In genomic region chr12:75979181-75979580, GRCh38 we compare ENCODE assay signal across 8 cellular contexts. TPM values are rescaled to one million over a fixed set of nuclear protein-coding genes. Genes with fewer than 3 reads are reported as not detected.
DNase-seq lines count a peak whose midpoint lies in the region; ATAC-seq, FAIRE-seq and TF ChIP-seq lines count a peak whose summit lies in the region.

No MANE protein-coding gene starts in this region.

- peak in 1 of 2 experiments; percentile 35; a peak in 1 of 4 replicates for TF ChIP-seq EP300 in GM12878 (IDR thresholded peaks at IDR 0.05; ENCODE audit: borderline replicate concordance in 1 of 2, control insufficient read depth in 1 of 2, low read depth in 2 of 2, low read length in 2 of 2)

- TF ChIP-seq POLR2A in GM12878 (IDR thresholded peaks at IDR 0.05; ENCODE audit: low read depth, low read length) (no peak), lower leg skin (IDR thresholded peaks at IDR 0.05) (no peak)

- no peaks in the 10 kb centered on the region for H3K79me2 ChIP-seq in GM12878 (ENCODE audit: control insufficient read depth, insufficient read depth, low read length)

- H3K9me3 ChIP-seq in GM12878 (replicated peaks; ENCODE audit: control insufficient read depth, insufficient read depth, low read length) (no peaks in the 10 kb centered on the region), neuronal stem cell (replicated peaks in 1 of 2; ENCODE audit: control insufficient read depth in 2 of 2, insufficient read depth in 1 of 2, low read depth in 1 of 2, low read length in 2 of 2) (no peaks in the 10 kb centered on the region)

- FAIRE-seq in GM12878 (lab: Jason Lieb, UNC), result no peak

- no peak overlapping the region for H3K9ac ChIP-seq in GM12878 (ENCODE audit: control insufficient read depth, insufficient read depth, low read length)
- H3K9ac ChIP-seq in neuronal stem cell (ENCODE audit: low read depth, low read length, poor library complexity), result no peak overlapping the region

- H2BK120ac ChIP-seq in neuronal stem cell (ENCODE audit: low read depth, low read length), result no peak overlapping the region

- H3K4ac ChIP-seq in neuronal stem cell (ENCODE audit: low read length), result no peak overlapping the region

- CTCF ChIA-PET in GM12878 (lab: Yijun Ruan, JAX), result interaction anchor here (0.7 to 2.6 kb wide), 9 partner anchors 19 to 220 kb away, joined by 3 to 14 read pairs (median 5); partner anchors contain the start of gene PHLDA1

- TF ChIP-seq CTCF in GM12878 (IDR thresholded peaks at IDR 0.05 in 2 of 3, conservative IDR thresholded peaks at IDR 0.05 in 1 of 3; ENCODE audit: control insufficient read depth in 2 of 3, extremely low read depth in 1 of 3, insufficient read depth in 1 of 3, low read depth in 3 of 3, low read length in 3 of 3) (no peak), lower leg skin (IDR thresholded peaks at IDR 0.05) (no peak)

- H4K91ac ChIP-seq in neuronal stem cell (ENCODE audit: low read depth, low read length, poor library complexity), result no peak overlapping the region

- DNase-seq in LoVo (ENCODE audit: low spot score) (peak; percentile 76), GM12878 (ENCODE audit: low read depth, low spot score) (no peak), neuronal stem cell (ENCODE audit: low spot score) (no peak), NCI-H510A treated with DMSO at 0.1 percent for 48 hours (lab: John Stamatoyannopoulos, UW) (no peak), D341Med (ENCODE audit: low spot score) (no peak), lower leg skin (ENCODE audit: low spot score in 2 of 2) (no peak)

- H2BK5ac ChIP-seq in neuronal stem cell (ENCODE audit: low read length), result no peak overlapping the region

- no peak overlapping the region for H2BK12ac ChIP-seq in neuronal stem cell (ENCODE audit: low read length)

- 3% methylated on average over 2 of the region's 2 CpGs for WGBS in GM12878 (ENCODE audit: insufficient coverage, insufficient replicate concordance, low lambda C conversion rate, missing lambda C conversion rate)
- no CpG with 5 or more reads among the region's 2 CpGs for WGBS in neuronal stem cell (ENCODE audit: extremely low coverage in 2 of 2, insufficient read length in 2 of 2, insufficient replicate concordance in 1 of 2), 2 donors
- WGBS in lower leg skin, 2 donors, result 65 to 72% methylated on average over 2 of the region's 2 CpGs

- intact Hi-C loops in GM12878 (cut with micrococcal nuclease; ENCODE audit: unreplicated experiment) (loop anchor here (2.0 kb wide), 2 partner anchors 34 to 44 kb away; no protein-coding TSS in a partner anchor), lower leg skin (cut with DNase I; ENCODE audit: low total_unique reads) (no loop called here)

- H3K27me3 ChIP-seq in GM12878 (replicated peaks in 1 of 2; ENCODE audit: control insufficient read depth in 2 of 2, insufficient read depth in 2 of 2, low read length in 1 of 2), result no peaks in the 10 kb centered on the region
- H3K27me3 ChIP-seq in neuronal stem cell (ENCODE audit: control insufficient read depth in 3 of 3, insufficient read depth in 3 of 3, low read depth in 1 of 3, low read length in 3 of 3), result no peaks in the 10 kb centered on the region

- POLR2A ChIA-PET in GM12878 (lab: Charles Lee), result interaction anchor here (1.6 to 11.0 kb wide), 4 partner anchors 9 to 62 kb away, joined by 4 to 111 read pairs (median 20); partner anchors contain the start of gene PHLDA1

- no peak overlapping the region for H2AK5ac ChIP-seq in neuronal stem cell (ENCODE audit: low read depth, low read length)

- no peak overlapping the region for H3K18ac ChIP-seq in neuronal stem cell (ENCODE audit: low read length)

- TF ChIP-seq RAD21 in GM12878 (IDR thresholded peaks at IDR 0.05; ENCODE audit: insufficient read depth, low read depth, low read length), result no peak

- H3K79me1 ChIP-seq in neuronal stem cell (ENCODE audit: low read depth, low read length), result no peaks in the 10 kb centered on the region

- H3K27ac ChIP-seq in GM12878 (ENCODE audit: control insufficient read depth, insufficient read depth), result 0 out of 2 replicates have a peak overlapping the region, but pooled peaks have one; percentile 8
- H3K27ac ChIP-seq in neuronal stem cell (replicated peaks; ENCODE audit: low read length), result no peak overlapping the region

- H2AFZ ChIP-seq in GM12878 (ENCODE audit: control insufficient read depth, low read depth, low read length) (no peak overlapping the region), neuronal stem cell (ENCODE audit: low read length) (peak overlapping the region; percentile 79)

- no peak overlapping the region for H2BK15ac ChIP-seq in neuronal stem cell (ENCODE audit: low read length)

- H3K36me3 ChIP-seq in GM12878 (ENCODE audit: control insufficient read depth in 2 of 2, insufficient read depth in 2 of 2, low read length in 1 of 2) (no peaks in the 10 kb centered on the region), neuronal stem cell (replicated peaks in 1 of 2; ENCODE audit: control insufficient read depth in 2 of 2, insufficient read depth in 2 of 2, low read length in 2 of 2) (no peaks in the 10 kb centered on the region)

- peak; percentile 45 for ATAC-seq in GM18909 (IDR thresholded peaks at IDR 0.05; ENCODE audit: poor library complexity, unreplicated experiment)
- ATAC-seq in GM12878, result peak; percentile 70
- ATAC-seq in HG02938 (IDR thresholded peaks at IDR 0.05; ENCODE audit: unreplicated experiment), result no peak

- H4K20me1 ChIP-seq in GM12878 (ENCODE audit: control insufficient read depth, insufficient read depth), result no peaks in the 10 kb centered on the region

- no TSS peak for BruUV-seq in GM12878 (replicated peaks; lab: Mats Ljungman, UMichigan)

- H4K8ac ChIP-seq in neuronal stem cell (ENCODE audit: low read depth, low read length), result no peak overlapping the region

- H3K23ac ChIP-seq in neuronal stem cell (ENCODE audit: low read depth, low read length, poor library complexity), result no peak overlapping the region

- in situ Hi-C loops in GM12878 (cut with MboI), result no loop called here

- RAD21 ChIA-PET in GM12878 (lab: Charles Lee; ENCODE audit: unreplicated experiment), result interaction anchor here (0.6 to 7.7 kb wide), 16 partner anchors 8 to 496 kb away, joined by 3 to 125 read pairs (median 6); partner anchors contain the start of gene PHLDA1

- SMC1A ChIA-PET in GM12878 (lab: Charles Lee; ENCODE audit: uncharacterized antibody, unreplicated experiment), result interaction anchor here (0.6 to 14.9 kb wide), 16 partner anchors 8 to 452 kb away, joined by 3 to 327 read pairs (median 7); partner anchors contain the start of gene PHLDA1

- no peak overlapping the region for H3K14ac ChIP-seq in neuronal stem cell (ENCODE audit: low read length)

- H3K4me1 ChIP-seq in GM12878 (ENCODE audit: control insufficient read depth, insufficient read depth, low read length), result peaks cover 33% of the 10 kb centered on the region
- H3K4me1 ChIP-seq in neuronal stem cell (ENCODE audit: control insufficient read depth in 2 of 2, insufficient read depth in 1 of 2, low read depth in 1 of 2, low read length in 2 of 2), result peaks cover 14 to 24% of the 10 kb centered on the region in 2 donors

- H3K4me3 ChIP-seq in GM12878 (no peak overlapping the region), neuronal stem cell (ENCODE audit: low read length in 2 of 2) (no peak overlapping the region), lower leg skin (ENCODE audit: low read depth, poor library complexity, severe bottlenecking) (no peak overlapping the region)

- no peak overlapping the region for H3K4me2 ChIP-seq in GM12878 (ENCODE audit: control insufficient read depth, insufficient read depth)
- no peak overlapping the region for H3K4me2 ChIP-seq in neuronal stem cell (ENCODE audit: insufficient read depth, low read length, poor library complexity, severe bottlenecking)

TF ChIP-seq in GM12878, 131 proteins besides CTCF, POLR2A, EP300 and RAD21 (continues in another document):
- peak; percentile 72 for TF ChIP-seq IKZF1 (conservative IDR thresholded peaks at IDR 0.05)
- peak; percentile 46; the same call in 1 of the 2 replicates for TF ChIP-seq NBN (IDR thresholded peaks at IDR 0.05)
- TF ChIP-seq JUNB (IDR thresholded peaks at IDR 0.05), result peak; percentile 43
- peak; percentile 30; the same call in 1 of the 2 replicates for TF ChIP-seq EED (IDR thresholded peaks at IDR 0.05; ENCODE audit: low read depth)
- peak in 1 of 2 experiments; percentile 86; a peak in 2 of 4 replicates for TF ChIP-seq ETV6 (conservative IDR thresholded peaks at IDR 0.05 in 1 of 2, IDR thresholded peaks at IDR 0.05 in 1 of 2; ENCODE audit: borderline replicate concordance in 1 of 2, low read depth in 1 of 2)
- no peak for TF ChIP-seq SREBF1 (IDR thresholded peaks at IDR 0.05; ENCODE audit: low read length)

RNA-seq across cellular contexts. Expression of gene PHLDA1, which starts 52.4 kb away (rescaled TPM):
- 6.9 and 7.3 TPM in 2 replicates for total RNA-seq in GM12878 (2013; cell fraction: nucleolus; rRNA removed)
- 2.1 and 2.4 TPM in 2 replicates for total RNA-seq in GM12878 (2014; rRNA removed)
- total RNA-seq in GM12878 (2014; rRNA removed; fragmentation: Illumina TruSeq; extraction: Trizol), result 1.2 and 1.3 TPM in 2 replicates
- 2.5 and 2.7 TPM in 2 replicates for total RNA-seq in GM12878 (2021)
- polyA plus RNA-seq in GM12878 (2011; ENCODE audit: low read depth), result 0.18 TPM
- 14.2 and 14.8 TPM in 2 replicates for polyA plus RNA-seq in GM12878 (2011; rRNA removed)
- 8.7 and 10.8 TPM in 2 replicates for polyA plus RNA-seq in GM12878 (2011; cell fraction: cytosol; rRNA removed)
- polyA plus RNA-seq in GM12878 (2011; cell fraction: nucleus; rRNA removed), result 8.8 and 12.0 TPM in 2 replicates
- 0.45 and 0.51 TPM in 2 replicates for polyA plus RNA-seq in GM12878 (2012)
- 1.3 and 1.6 TPM in 2 replicates for polyA plus RNA-seq in GM12878 (2014; fragmentation: Illumina TruSeq; extraction: Trizol)
- under 1 TPM; 0.66 to 0.87 TPM for polyA plus RNA-seq in GM12878 (2014; fragmentation: Nextera tagmentation; extraction: Ambion mirVana)
- polyA plus RNA-seq in GM12878 (2014; rRNA removed), result 1.4 and 1.8 TPM in 2 replicates
- 1 to 10 TPM; 1.3 to 1.4 TPM for polyA plus RNA-seq in GM12878 (2016; fragmentation: Nextera tagmentation; extraction: Ambion mirVana)
- polyA minus RNA-seq in GM12878 (2011; rRNA and poly(A)+ RNA removed), result 12.5 and 14.9 TPM in 2 replicates
- 12.2 and 14.1 TPM in 2 replicates for polyA minus RNA-seq in GM12878 (2011; cell fraction: cytosol; rRNA and poly(A)+ RNA removed)
- 24.4 and 48.6 TPM in 2 replicates for polyA minus RNA-seq in GM12878 (2011; cell fraction: nucleus; rRNA and poly(A)+ RNA removed)
- polyA plus RNA-seq in neuronal stem cell (2013, experiment 1 of 2), result 0.73 TPM
- 0.76 TPM for polyA plus RNA-seq in neuronal stem cell (2013, experiment 2 of 2)
- total RNA-seq in lower leg skin, result 10 to 100 TPM; 11.1 to 39.9 (median 19.6) TPM
